ENCODE assay signal across 1 cellular context in genomic region chr7:1536768-1537630, GRCh38.
TF ChIP-seq lines count a peak whose summit lies in the region.

No MANE protein-coding gene starts in this region.

TF ChIP-seq in HepG2, 621 proteins besides CTCF, POLR2A, EP300 and RAD21 (continued from another document and continues in another):
- TF ChIP-seq ZNF142 (CRISPR knock-in tag; IDR thresholded peaks at IDR 0.05) (peak; percentile 61; the same call in 1 of the 2 replicates), CBX2 (IDR thresholded peaks at IDR 0.05; ENCODE audit: low read depth, low read length) (no peak), CBX2 (CRISPR knock-in tag; IDR thresholded peaks at IDR 0.05; ENCODE audit: low read depth) (no peak), KLF11 (CRISPR knock-in tag; IDR thresholded peaks at IDR 0.05) (no peak), ADNP (CRISPR knock-in tag; IDR thresholded peaks at IDR 0.05) (no peak), BRCA1 (CRISPR knock-in tag; IDR thresholded peaks at IDR 0.05) (no peak), ZNF891 (CRISPR knock-in tag; IDR thresholded peaks at IDR 0.05) (peak; percentile 81; the same call in 1 of the 2 replicates), SPEN (CRISPR knock-in tag; IDR thresholded peaks at IDR 0.05; ENCODE audit: low read depth) (peak; percentile 74), NCOA1 (CRISPR knock-in tag; IDR thresholded peaks at IDR 0.05) (peak; percentile 89), IKZF4 (CRISPR knock-in tag; IDR thresholded peaks at IDR 0.05; ENCODE audit: borderline replicate concordance, low read depth, not compliant biosample characterization) (peak; percentile 32), ZNF430 (CRISPR knock-in tag; IDR thresholded peaks at IDR 0.05) (peak; percentile 91; the same call in 1 of the 2 replicates), RXRA (CRISPR knock-in tag; IDR thresholded peaks at IDR 0.05) (peak; percentile 82; the same call in 1 of the 2 replicates), XRCC5 (optimal IDR thresholded peaks at IDR 0.05; ENCODE audit: low read length) (peak; percentile 38), HDAC1 (CRISPR knock-in tag; IDR thresholded peaks at IDR 0.05) (peak; percentile 99), SAFB2 (CRISPR knock-in tag; IDR thresholded peaks at IDR 0.05; ENCODE audit: borderline replicate concordance, low read depth) (no peak; the same call in 1 of the 2 replicates), HCFC1 (IDR thresholded peaks at IDR 0.05; ENCODE audit: low read depth, low read length) (0 out of 2 replicates have a peak, but pooled peaks have one; percentile 5), ZKSCAN1 (IDR thresholded peaks at IDR 0.05; ENCODE audit: low read length) (no peak), CBX1 (IDR thresholded peaks at IDR 0.05; ENCODE audit: low read depth) (no peak), ZNF180 (CRISPR knock-in tag; IDR thresholded peaks at IDR 0.05; ENCODE audit: borderline replicate concordance, low read depth) (no peak), RFXAP (CRISPR knock-in tag; IDR thresholded peaks at IDR 0.05; ENCODE audit: borderline replicate concordance) (no peak), FOXO1 (CRISPR knock-in tag; IDR thresholded peaks at IDR 0.05) (peak; percentile 94), POLR2G (IDR thresholded peaks at IDR 0.05; ENCODE audit: low read depth, low read length) (peak; percentile 55), ZNF75D (CRISPR knock-in tag; IDR thresholded peaks at IDR 0.05; ENCODE audit: borderline replicate concordance) (no peak), MEIS1 (CRISPR knock-in tag; IDR thresholded peaks at IDR 0.05; ENCODE audit: borderline replicate concordance) (no peak), ZGPAT (CRISPR knock-in tag; IDR thresholded peaks at IDR 0.05) (peak; percentile 95), TEAD3 (CRISPR knock-in tag; optimal IDR thresholded peaks at IDR 0.05; ENCODE audit: borderline replicate concordance) (peak; percentile 99), ATF2 (CRISPR knock-in tag; IDR thresholded peaks at IDR 0.05) (peak; percentile 95), ZNF570 (CRISPR knock-in tag; IDR thresholded peaks at IDR 0.05; ENCODE audit: borderline replicate concordance) (no peak), RNF2 (conservative IDR thresholded peaks at IDR 0.05; ENCODE audit: low read depth) (peak; percentile 79; the same call in 1 of the 2 replicates), ZKSCAN8 (CRISPR knock-in tag; IDR thresholded peaks at IDR 0.05; ENCODE audit: borderline replicate concordance) (peak; percentile 11; the same call in 1 of the 2 replicates), DNMT3B (CRISPR knock-in tag; conservative IDR thresholded peaks at IDR 0.05) (peak; percentile 61; the same call in 1 of the 2 replicates), ZNF329 (CRISPR knock-in tag; IDR thresholded peaks at IDR 0.05; ENCODE audit: low read depth) (peak; percentile 66; the same call in 1 of the 2 replicates), ZNF878 (CRISPR knock-in tag; IDR thresholded peaks at IDR 0.05) (0 out of 2 replicates have a peak, but pooled peaks have one; percentile 53), ZMYM4 (CRISPR knock-in tag; IDR thresholded peaks at IDR 0.05) (peak; percentile 60), RFXANK (CRISPR knock-in tag; IDR thresholded peaks at IDR 0.05) (no peak), ZNF552 (CRISPR knock-in tag; IDR thresholded peaks at IDR 0.05; ENCODE audit: borderline replicate concordance) (no peak), ASH2L (IDR thresholded peaks at IDR 0.05; ENCODE audit: insufficient read length, low read depth, low read length) (peak; percentile 91), ZFP1 (CRISPR knock-in tag; IDR thresholded peaks at IDR 0.05) (peak; percentile 31; the same call in 1 of the 2 replicates), ZMAT3 (CRISPR knock-in tag; conservative IDR thresholded peaks at IDR 0.05) (no peak), HDAC6 (IDR thresholded peaks at IDR 0.05; ENCODE audit: low read depth, low read length) (no peak), KDM4B (CRISPR knock-in tag; IDR thresholded peaks at IDR 0.05) (no peak), REL (CRISPR knock-in tag; conservative IDR thresholded peaks at IDR 0.05) (no peak), ZNF792 (CRISPR knock-in tag; IDR thresholded peaks at IDR 0.05) (peak; percentile 90), ZNF775 (CRISPR knock-in tag; IDR thresholded peaks at IDR 0.05; ENCODE audit: borderline replicate concordance) (no peak), SP140L (CRISPR knock-in tag; IDR thresholded peaks at IDR 0.05; ENCODE audit: borderline replicate concordance) (peak; percentile 53; the same call in 1 of the 2 replicates), IRF2 (CRISPR knock-in tag; IDR thresholded peaks at IDR 0.05) (peak; percentile 81), ZNF646 (CRISPR knock-in tag; IDR thresholded peaks at IDR 0.05) (0 out of 2 replicates have a peak, but pooled peaks have one; percentile 15), ISL2 (CRISPR knock-in tag; IDR thresholded peaks at IDR 0.05) (peak; percentile 74), JUN (CRISPR knock-in tag; IDR thresholded peaks at IDR 0.05) (peak; percentile 98), SNAPC5 (CRISPR knock-in tag; IDR thresholded peaks at IDR 0.05; ENCODE audit: borderline replicate concordance) (no peak), MAFK (conservative IDR thresholded peaks at IDR 0.05 in 1 of 2, IDR thresholded peaks at IDR 0.05 in 1 of 2; ENCODE audit: low read length in 2 of 2) (no peak), MLLT10 (CRISPR knock-in tag; IDR thresholded peaks at IDR 0.05) (no peak), ATF7-NPFF (CRISPR knock-in tag; IDR thresholded peaks at IDR 0.05; ENCODE audit: low read depth) (peak; percentile 20; the same call in 1 of the 2 replicates), ZNF546 (CRISPR knock-in tag; conservative IDR thresholded peaks at IDR 0.05) (no peak), ZNF614 (CRISPR knock-in tag; IDR thresholded peaks at IDR 0.05; ENCODE audit: borderline replicate concordance) (0 out of 2 replicates have a peak, but pooled peaks have one; percentile 60), SP1 (IDR thresholded peaks at IDR 0.05) (no peak), SP1 (CRISPR knock-in tag; IDR thresholded peaks at IDR 0.05) (no peak), HNRNPL (IDR thresholded peaks at IDR 0.05; ENCODE audit: low read depth, low read length) (peak; percentile 91), TCF12 (IDR thresholded peaks at IDR 0.05) (no peak), TCF12 (CRISPR knock-in tag; IDR thresholded peaks at IDR 0.05) (peak; percentile 90; the same call in 1 of the 2 replicates), CREBL2 (CRISPR knock-in tag; IDR thresholded peaks at IDR 0.05; ENCODE audit: borderline replicate concordance) (no peak), ZBTB8A (CRISPR knock-in tag; IDR thresholded peaks at IDR 0.05; ENCODE audit: borderline replicate concordance, low read depth) (no peak; the same call in 1 of the 2 replicates), ZNF672 (CRISPR knock-in tag; IDR thresholded peaks at IDR 0.05) (no peak), ZNF883 (CRISPR knock-in tag; IDR thresholded peaks at IDR 0.05; ENCODE audit: not compliant biosample characterization) (peak; percentile 33), ZNF652 (CRISPR knock-in tag; IDR thresholded peaks at IDR 0.05; ENCODE audit: borderline replicate concordance, low read depth) (no peak)
